In the genomic region with DNA sequence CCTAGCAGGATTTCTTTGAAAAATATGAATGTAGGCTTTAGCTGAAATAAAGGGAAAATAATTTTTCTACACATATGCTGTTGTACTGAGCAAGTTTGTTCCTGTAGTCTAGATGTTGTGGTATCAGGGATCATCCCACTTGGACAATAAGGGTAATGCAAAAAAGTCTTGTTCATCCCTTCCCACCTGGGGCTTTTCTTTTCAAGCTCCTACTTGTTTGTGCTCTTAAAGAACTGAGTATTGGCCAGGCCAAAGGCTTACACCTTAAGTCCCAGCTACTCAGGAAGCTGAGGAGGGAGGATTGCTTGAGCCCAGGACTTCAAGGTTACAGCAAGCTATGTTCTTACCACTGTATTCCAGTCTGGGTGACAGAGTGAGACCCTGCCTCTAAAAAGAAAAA, we compare ENCODE assay signal across 27 cellular contexts.
"Had no signal": no experiment of that assay in that cellular context is flagged by ENCODE, and none has a peak within 500 bp of the region (broad histone marks: within the 10 kb centered on the region; RNA-seq: fewer than 3 reads in every experiment).

No MANE protein-coding gene starts in this region.

- H3K27me3 Mint-ChIP-seq: naive B cell; natural killer cell treated with Interleukin-12 subunit alpha and Interleukin-12 subunit beta and Interleukin-15 and Interleukin-18, amount 100 ng/mL, for 72 hours; progenitor cell of endocrine pancreas; stimulated activated memory B cell treated with anti-CD40 and anti-IgM and Interleukin-4, amounts not matched to agents 10 μg/mL and 1 μg/mL and 100 μg/mL, for 72 hours; type B pancreatic cell had no signal

- H3K27ac Mint-ChIP-seq: mesothelial cell of epicardium; naive B cell; natural killer cell treated with Interleukin-12 subunit alpha and Interleukin-12 subunit beta and Interleukin-15 and Interleukin-18, amount 100 ng/mL, for 72 hours; progenitor cell of endocrine pancreas; stimulated activated memory B cell treated with anti-CD40 and anti-IgM and Interleukin-4, amounts not matched to agents 10 μg/mL and 1 μg/mL and 100 μg/mL, for 72 hours; type B pancreatic cell had no signal

- H3K27ac ChIP-seq: dorsolateral prefrontal cortex, esophagus squamous epithelium, parathyroid adenoma, right atrium auricular region, sigmoid colon, spleen, testis, tibial artery had no signal

- H3K27me3 ChIP-seq: dorsolateral prefrontal cortex, esophagus squamous epithelium, right atrium auricular region, sigmoid colon, spleen, testis, tibial artery had no signal

- H3K9me3 ChIP-seq: esophagus squamous epithelium, mucosa of descending colon, right atrium auricular region, sigmoid colon, spleen, testis, tibial artery had no signal

- DNase-seq: dorsolateral prefrontal cortex; effector CD4-positive, alpha-beta T cell; esophagus squamous epithelium; head of caudate nucleus; kidney; mesenchymal stem cell; mucosa of descending colon; naive B cell; sigmoid colon; spleen; stimulated activated CD4-positive, alpha-beta T cell treated with anti-CD3 and anti-CD28 coated beads, Interleukin-4, amount 100 ng/mL, for 4 hours; stimulated activated naive CD8-positive, alpha-beta T cell treated with anti-CD3 and anti-CD28 coated beads, Interleukin-15, Interleukin-2, amounts not matched to agents 100 U/mL and 50 U/mL, for 24 hours; substantia nigra; testis; tibial artery had no signal

- H3K4me1 Mint-ChIP-seq: mesothelial cell of epicardium; naive B cell; neural crest cell; stimulated activated memory B cell treated with anti-CD40 and anti-IgM and Interleukin-4, amounts not matched to agents 10 μg/mL and 1 μg/mL and 100 μg/mL, for 72 hours had no signal

- H3K9me3 Mint-ChIP-seq: mesothelial cell of epicardium; naive B cell; natural killer cell treated with Interleukin-12 subunit alpha and Interleukin-12 subunit beta and Interleukin-15 and Interleukin-18, amount 100 ng/mL, for 72 hours; neural crest cell; stimulated activated memory B cell treated with anti-CD40 and anti-IgM and Interleukin-4, amounts not matched to agents 10 μg/mL and 1 μg/mL and 100 μg/mL, for 72 hours; type B pancreatic cell had no signal

- H2AFZ ChIP-seq: parathyroid adenoma had no signal

- H3K36me3 Mint-ChIP-seq: natural killer cell treated with Interleukin-12 subunit alpha and Interleukin-12 subunit beta and Interleukin-15 and Interleukin-18, amount 100 ng/mL, for 72 hours had no signal

- FAIRE-seq: colon, frontal cortex, kidney had no signal

- ATAC-seq: left lobe of liver; mucosa of descending colon; natural killer cell treated with Interleukin-12 subunit alpha and Interleukin-12 subunit beta and Interleukin-15 and Interleukin-18, amount 100 ng/mL, for 72 hours; stimulated activated memory B cell treated with anti-CD40 and anti-IgM and Interleukin-4, amounts not matched to agents 10 μg/mL and 1 μg/mL and 100 μg/mL, for 72 hours; stimulated activated naive CD8-positive, alpha-beta T cell treated with anti-CD3 and anti-CD28 coated beads, Interleukin-15, Interleukin-2, amounts not matched to agents 100 U/mL and 50 U/mL, for 24 hours had no signal

- H3K4me3 ChIP-seq: dorsolateral prefrontal cortex, esophagus squamous epithelium, lung, mucosa of descending colon, right atrium auricular region, sigmoid colon, spleen, testis, tibial artery had no signal

- H3K79me2 ChIP-seq: parathyroid adenoma had no signal

- H3K9ac ChIP-seq: parathyroid adenoma had no signal

- H3K4me3 Mint-ChIP-seq: mesothelial cell of epicardium; naive B cell; natural killer cell treated with Interleukin-12 subunit alpha and Interleukin-12 subunit beta and Interleukin-15 and Interleukin-18, amount 100 ng/mL, for 72 hours; neural crest cell; stimulated activated memory B cell treated with anti-CD40 and anti-IgM and Interleukin-4, amounts not matched to agents 10 μg/mL and 1 μg/mL and 100 μg/mL, for 72 hours; type B pancreatic cell had no signal

- H3K4me1 ChIP-seq: parathyroid adenoma, right atrium auricular region, sigmoid colon, spleen, testis, tibial artery had no signal
